1 cellular context compared by ENCODE assay signal in the genomic region with DNA sequence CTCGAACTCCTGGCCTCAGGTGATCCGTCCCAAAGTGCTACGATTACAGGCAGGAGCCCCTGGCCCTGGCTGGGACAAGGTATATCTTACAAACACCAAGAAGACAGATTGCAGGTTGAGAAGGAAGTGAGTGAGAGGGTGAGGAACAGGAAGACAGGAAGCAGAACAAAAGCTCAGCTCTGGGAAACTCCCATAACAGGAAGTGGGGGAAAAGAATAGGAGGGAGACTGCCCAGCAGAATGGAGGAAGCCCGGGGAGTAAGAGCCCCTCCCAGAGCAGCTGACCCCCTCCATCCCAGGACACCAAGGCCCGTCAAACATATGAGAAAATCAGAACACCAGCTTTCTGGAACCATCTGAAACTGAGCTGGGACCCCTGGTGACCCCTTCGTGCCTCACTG.
A peak's percentile ranks its signal among the peaks of the same experiment; 100 is the strongest.
TF ChIP-seq lines count a peak whose summit lies in the region.

No MANE protein-coding gene starts in this region.

TF ChIP-seq in endothelial cell of umbilical vein, 7 proteins besides CTCF, POLR2A, EP300 and RAD21:
- TF ChIP-seq POLR2AphosphoS5 (IDR thresholded peaks at IDR 0.05; ENCODE audit: insufficient read depth, low read depth, low read length) (peak; percentile 62), GATA2 (IDR thresholded peaks at IDR 0.05; ENCODE audit: insufficient read depth, insufficient read length, low read depth, low read length) (no peak)
TF ChIP-seq in endothelial cell of umbilical vein: peak in this region for 1.
